1 cellular context compared by ENCODE assay signal in the genomic region with DNA sequence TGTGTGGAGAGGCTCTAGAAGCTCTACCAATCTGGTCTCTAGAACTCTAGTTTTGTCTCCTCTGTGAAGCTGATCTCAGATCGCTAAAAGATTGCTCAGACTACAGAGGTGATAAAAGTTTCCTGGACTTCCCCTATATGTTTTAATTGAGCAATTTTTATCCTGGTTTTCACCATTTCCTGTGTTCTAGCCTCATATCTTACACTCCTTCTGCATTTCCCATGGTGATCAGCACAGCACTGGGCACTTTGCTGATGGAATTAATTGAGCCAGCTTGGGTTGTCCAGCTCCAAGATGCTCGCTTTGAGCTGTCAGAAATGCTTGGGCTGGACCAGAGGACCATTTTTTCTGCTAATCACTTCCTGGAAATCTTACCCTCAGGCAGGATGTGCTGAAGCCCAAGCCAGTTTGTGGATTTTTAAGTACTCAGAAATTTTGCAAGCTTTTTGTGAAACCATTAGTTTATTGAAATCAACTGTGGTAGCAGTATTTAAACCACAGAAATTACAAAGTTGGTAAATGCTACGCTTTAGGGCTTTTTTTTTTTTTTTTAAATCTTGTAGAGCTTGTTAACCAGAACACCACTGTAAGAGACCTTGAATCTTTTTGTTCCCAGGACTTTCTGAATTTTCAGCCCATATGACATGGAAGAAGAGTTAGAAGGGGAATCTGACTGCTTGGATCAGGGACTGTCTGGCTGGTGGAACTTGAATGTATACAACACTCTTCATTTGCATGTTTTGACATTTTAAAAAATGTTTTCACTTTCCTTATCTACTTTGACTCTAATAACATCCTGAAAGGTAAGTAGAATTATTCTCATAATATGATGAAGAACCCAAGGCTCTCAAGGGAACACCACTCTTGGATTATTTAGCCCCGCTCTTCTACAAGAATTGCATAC.
A peak's percentile ranks its signal among the peaks of the same experiment; 100 is the strongest.
TF ChIP-seq lines count a peak whose summit lies in the region.

No MANE protein-coding gene starts in this region.

TF ChIP-seq in GM12878, 131 proteins besides CTCF, POLR2A, EP300 and RAD21:
- TF ChIP-seq RUNX3 (IDR thresholded peaks at IDR 0.05; ENCODE audit: low read length), result peak; percentile 27; the same call in 1 of the 2 replicates
- TF ChIP-seq, protein P1, sequence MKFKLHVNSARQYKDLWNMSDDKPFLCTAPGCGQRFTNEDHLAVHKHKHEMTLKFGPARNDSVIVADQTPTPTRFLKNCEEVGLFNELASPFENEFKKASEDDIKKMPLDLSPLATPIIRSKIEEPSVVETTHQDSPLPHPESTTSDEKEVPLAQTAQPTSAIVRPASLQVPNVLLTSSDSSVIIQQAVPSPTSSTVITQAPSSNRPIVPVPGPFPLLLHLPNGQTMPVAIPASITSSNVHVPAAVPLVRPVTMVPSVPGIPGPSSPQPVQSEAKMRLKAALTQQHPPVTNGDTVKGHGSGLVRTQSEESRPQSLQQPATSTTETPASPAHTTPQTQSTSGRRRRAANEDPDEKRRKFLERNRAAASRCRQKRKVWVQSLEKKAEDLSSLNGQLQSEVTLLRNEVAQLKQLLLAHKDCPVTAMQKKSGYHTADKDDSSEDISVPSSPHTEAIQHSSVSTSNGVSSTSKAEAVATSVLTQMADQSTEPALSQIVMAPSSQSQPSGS (IDR thresholded peaks at IDR 0.05; ENCODE audit: low read length), result 0 out of 2 replicates have a peak, but pooled peaks have one; percentile 14
- no peak for TF ChIP-seq SREBF2 (IDR thresholded peaks at IDR 0.05; ENCODE audit: low read length)
- no peak for TF ChIP-seq MEF2B (IDR thresholded peaks at IDR 0.05; ENCODE audit: partially characterized antibody, poor library complexity, severe bottlenecking)
- TF ChIP-seq, protein P2, sequence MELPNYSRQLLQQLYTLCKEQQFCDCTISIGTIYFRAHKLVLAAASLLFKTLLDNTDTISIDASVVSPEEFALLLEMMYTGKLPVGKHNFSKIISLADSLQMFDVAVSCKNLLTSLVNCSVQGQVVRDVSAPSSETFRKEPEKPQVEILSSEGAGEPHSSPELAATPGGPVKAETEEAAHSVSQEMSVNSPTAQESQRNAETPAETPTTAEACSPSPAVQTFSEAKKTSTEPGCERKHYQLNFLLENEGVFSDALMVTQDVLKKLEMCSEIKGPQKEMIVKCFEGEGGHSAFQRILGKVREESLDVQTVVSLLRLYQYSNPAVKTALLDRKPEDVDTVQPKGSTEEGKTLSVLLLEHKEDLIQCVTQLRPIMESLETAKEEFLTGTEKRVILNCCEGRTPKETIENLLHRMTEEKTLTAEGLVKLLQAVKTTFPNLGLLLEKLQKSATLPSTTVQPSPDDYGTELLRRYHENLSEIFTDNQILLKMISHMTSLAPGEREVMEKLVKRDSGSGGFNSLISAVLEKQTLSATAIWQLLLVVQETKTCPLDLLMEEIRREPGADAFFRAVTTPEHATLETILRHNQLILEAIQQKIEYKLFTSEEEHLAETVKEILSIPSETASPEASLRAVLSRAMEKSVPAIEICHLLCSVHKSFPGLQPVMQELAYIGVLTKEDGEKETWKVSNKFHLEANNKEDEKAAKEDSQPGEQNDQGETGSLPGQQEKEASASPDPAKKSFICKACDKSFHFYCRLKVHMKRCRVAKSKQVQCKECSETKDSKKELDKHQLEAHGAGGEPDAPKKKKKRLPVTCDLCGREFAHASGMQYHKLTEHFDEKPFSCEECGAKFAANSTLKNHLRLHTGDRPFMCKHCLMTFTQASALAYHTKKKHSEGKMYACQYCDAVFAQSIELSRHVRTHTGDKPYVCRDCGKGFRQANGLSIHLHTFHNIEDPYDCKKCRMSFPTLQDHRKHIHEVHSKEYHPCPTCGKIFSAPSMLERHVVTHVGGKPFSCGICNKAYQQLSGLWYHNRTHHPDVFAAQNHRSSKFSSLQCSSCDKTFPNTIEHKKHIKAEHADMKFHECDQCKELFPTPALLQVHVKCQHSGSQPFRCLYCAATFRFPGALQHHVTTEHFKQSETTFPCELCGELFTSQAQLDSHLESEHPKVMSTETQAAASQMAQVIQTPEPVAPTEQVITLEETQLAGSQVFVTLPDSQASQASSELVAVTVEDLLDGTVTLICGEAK (IDR thresholded peaks at IDR 0.05; ENCODE audit: borderline replicate concordance), result no peak
- TF ChIP-seq POLR2AphosphoS5 (IDR thresholded peaks at IDR 0.05; ENCODE audit: low read length), result 0 out of 2 replicates have a peak, but pooled peaks have one; percentile 16
- no peak for TF ChIP-seq HDAC6 (IDR thresholded peaks at IDR 0.05; ENCODE audit: unreplicated experiment)
- TF ChIP-seq ZNF384 (IDR thresholded peaks at IDR 0.05; ENCODE audit: borderline replicate concordance, low read depth, low read length), result peak; percentile 43; the same call in 1 of the 2 replicates
- no peak for TF ChIP-seq SIN3A (IDR thresholded peaks at IDR 0.05; ENCODE audit: low read depth, low read length)
- TF ChIP-seq, protein P3, sequence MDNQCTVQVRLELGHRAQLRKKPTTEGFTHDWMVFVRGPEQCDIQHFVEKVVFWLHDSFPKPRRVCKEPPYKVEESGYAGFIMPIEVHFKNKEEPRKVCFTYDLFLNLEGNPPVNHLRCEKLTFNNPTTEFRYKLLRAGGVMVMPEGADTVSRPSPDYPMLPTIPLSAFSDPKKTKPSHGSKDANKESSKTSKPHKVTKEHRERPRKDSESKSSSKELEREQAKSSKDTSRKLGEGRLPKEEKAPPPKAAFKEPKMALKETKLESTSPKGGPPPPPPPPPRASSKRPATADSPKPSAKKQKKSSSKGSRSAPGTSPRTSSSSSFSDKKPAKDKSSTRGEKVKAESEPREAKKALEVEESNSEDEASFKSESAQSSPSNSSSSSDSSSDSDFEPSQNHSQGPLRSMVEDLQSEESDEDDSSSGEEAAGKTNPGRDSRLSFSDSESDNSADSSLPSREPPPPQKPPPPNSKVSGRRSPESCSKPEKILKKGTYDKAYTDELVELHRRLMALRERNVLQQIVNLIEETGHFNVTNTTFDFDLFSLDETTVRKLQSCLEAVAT (IDR thresholded peaks at IDR 0.05), result no peak
- no peak for TF ChIP-seq ZSCAN29 (IDR thresholded peaks at IDR 0.05)
- TF ChIP-seq PML (IDR thresholded peaks at IDR 0.05; ENCODE audit: low read length), result 0 out of 2 replicates have a peak, but pooled peaks have one; percentile 41
- TF ChIP-seq, protein P4, sequence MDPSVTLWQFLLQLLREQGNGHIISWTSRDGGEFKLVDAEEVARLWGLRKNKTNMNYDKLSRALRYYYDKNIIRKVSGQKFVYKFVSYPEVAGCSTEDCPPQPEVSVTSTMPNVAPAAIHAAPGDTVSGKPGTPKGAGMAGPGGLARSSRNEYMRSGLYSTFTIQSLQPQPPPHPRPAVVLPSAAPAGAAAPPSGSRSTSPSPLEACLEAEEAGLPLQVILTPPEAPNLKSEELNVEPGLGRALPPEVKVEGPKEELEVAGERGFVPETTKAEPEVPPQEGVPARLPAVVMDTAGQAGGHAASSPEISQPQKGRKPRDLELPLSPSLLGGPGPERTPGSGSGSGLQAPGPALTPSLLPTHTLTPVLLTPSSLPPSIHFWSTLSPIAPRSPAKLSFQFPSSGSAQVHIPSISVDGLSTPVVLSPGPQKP (IDR thresholded peaks at IDR 0.05; ENCODE audit: low read depth, low read length), result no peak
- no peak for TF ChIP-seq FOXK2 (IDR thresholded peaks at IDR 0.05)
- TF ChIP-seq LARP7 (IDR thresholded peaks at IDR 0.05), result no peak
- no peak for TF ChIP-seq YBX1 (IDR thresholded peaks at IDR 0.05)
- TF ChIP-seq, protein P5, sequence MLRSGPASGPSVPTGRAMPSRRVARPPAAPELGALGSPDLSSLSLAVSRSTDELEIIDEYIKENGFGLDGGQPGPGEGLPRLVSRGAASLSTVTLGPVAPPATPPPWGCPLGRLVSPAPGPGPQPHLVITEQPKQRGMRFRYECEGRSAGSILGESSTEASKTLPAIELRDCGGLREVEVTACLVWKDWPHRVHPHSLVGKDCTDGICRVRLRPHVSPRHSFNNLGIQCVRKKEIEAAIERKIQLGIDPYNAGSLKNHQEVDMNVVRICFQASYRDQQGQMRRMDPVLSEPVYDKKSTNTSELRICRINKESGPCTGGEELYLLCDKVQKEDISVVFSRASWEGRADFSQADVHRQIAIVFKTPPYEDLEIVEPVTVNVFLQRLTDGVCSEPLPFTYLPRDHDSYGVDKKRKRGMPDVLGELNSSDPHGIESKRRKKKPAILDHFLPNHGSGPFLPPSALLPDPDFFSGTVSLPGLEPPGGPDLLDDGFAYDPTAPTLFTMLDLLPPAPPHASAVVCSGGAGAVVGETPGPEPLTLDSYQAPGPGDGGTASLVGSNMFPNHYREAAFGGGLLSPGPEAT (IDR thresholded peaks at IDR 0.05; ENCODE audit: low read depth), result no peak
- TF ChIP-seq EZH2 (IDR thresholded peaks at IDR 0.05; ENCODE audit: borderline replicate concordance, control insufficient read depth, low read depth, low read length), result no peak
- TF ChIP-seq NFIC (IDR thresholded peaks at IDR 0.05; ENCODE audit: low read depth, low read length), result peak; percentile 18; the same call in 1 of the 2 replicates
- TF ChIP-seq NFXL1 (IDR thresholded peaks at IDR 0.05; ENCODE audit: borderline replicate concordance), result no peak
- TF ChIP-seq NFYA (IDR thresholded peaks at IDR 0.05; ENCODE audit: borderline replicate concordance, low read depth, low read length), result no peak
- 0 out of 2 replicates have a peak, but pooled peaks have one; percentile 9 for TF ChIP-seq ZBED1 (IDR thresholded peaks at IDR 0.05; ENCODE audit: borderline replicate concordance)
- TF ChIP-seq, protein P6, sequence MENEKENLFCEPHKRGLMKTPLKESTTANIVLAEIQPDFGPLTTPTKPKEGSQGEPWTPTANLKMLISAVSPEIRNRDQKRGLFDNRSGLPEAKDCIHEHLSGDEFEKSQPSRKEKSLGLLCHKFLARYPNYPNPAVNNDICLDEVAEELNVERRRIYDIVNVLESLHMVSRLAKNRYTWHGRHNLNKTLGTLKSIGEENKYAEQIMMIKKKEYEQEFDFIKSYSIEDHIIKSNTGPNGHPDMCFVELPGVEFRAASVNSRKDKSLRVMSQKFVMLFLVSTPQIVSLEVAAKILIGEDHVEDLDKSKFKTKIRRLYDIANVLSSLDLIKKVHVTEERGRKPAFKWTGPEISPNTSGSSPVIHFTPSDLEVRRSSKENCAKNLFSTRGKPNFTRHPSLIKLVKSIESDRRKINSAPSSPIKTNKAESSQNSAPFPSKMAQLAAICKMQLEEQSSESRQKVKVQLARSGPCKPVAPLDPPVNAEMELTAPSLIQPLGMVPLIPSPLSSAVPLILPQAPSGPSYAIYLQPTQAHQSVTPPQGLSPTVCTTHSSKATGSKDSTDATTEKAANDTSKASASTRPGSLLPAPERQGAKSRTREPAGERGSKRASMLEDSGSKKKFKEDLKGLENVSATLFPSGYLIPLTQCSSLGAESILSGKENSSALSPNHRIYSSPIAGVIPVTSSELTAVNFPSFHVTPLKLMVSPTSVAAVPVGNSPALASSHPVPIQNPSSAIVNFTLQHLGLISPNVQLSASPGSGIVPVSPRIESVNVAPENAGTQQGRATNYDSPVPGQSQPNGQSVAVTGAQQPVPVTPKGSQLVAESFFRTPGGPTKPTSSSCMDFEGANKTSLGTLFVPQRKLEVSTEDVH (IDR thresholded peaks at IDR 0.05; ENCODE audit: low read depth, partially characterized antibody), result peak; percentile 58
- no peak for TF ChIP-seq RB1 (IDR thresholded peaks at IDR 0.05; ENCODE audit: borderline replicate concordance)
